In the genomic region with DNA sequence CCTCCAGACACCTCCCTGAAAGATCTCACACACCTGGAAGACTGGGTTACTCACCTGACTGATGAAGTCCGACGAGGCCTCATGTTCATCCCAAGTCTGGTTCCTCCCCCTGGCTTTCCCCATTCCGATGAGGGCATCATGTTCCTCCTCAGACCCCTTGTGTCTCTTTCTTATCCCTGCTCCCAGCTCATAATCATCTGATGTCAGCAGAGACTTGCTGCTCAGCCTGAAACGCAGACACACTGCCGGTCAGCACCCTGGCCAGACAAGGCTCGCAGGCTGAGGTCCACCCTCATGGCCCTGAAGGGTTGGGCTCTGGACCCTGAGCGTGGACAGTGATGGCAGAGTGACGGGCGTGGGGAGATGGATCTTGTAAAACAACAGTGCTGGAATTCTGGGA, we compare ENCODE assay signal across 30 cellular contexts.
DNase-seq lines count a peak whose midpoint lies in the region; ATAC-seq and TF ChIP-seq lines count a peak whose summit lies in the region.
"Had no signal": no experiment of that assay in that cellular context is flagged by ENCODE, and none has a peak within 500 bp of the region (broad histone marks: within the 10 kb centered on the region; RNA-seq: fewer than 3 reads in every experiment).

No MANE protein-coding gene starts in this region.

- H3K4me3 ChIP-seq in H7 (ENCODE audit: insufficient read depth, low read depth, low read length): no peak overlapping the region
- H3K4me3 ChIP-seq in lower lobe of right lung: no peak overlapping the region
- H3K4me3 ChIP-seq in transverse colon: no peak overlapping the region
- H3K4me3 ChIP-seq in esophagus squamous epithelium: no peak overlapping the region
- H3K4me3 ChIP-seq: BLaER1 treated with 17β-estradiol and CSF1 and Interleukin-3, amounts not matched to agents 10 nM and 100 nM; suprapubic skin had no signal

- H3K36me3 ChIP-seq in H7 (replicated peaks; ENCODE audit: control insufficient read depth, insufficient read depth, low read length): no peaks in the 10 kb centered on the region; the same call in none of the 2 replicates
- peaks cover 95% of the 10 kb centered on the region for H3K36me3 ChIP-seq in lower lobe of right lung
- H3K36me3 ChIP-seq in transverse colon: peaks cover 0 to 55% (median 25%) of the 10 kb centered on the region in 4 donors
- H3K36me3 ChIP-seq in esophagus squamous epithelium: peaks cover 40 to 96% (median 55%) of the 10 kb centered on the region in 3 donors

- no peaks in the 10 kb centered on the region for H3K9me3 ChIP-seq in lower lobe of right lung
- no peaks in the 10 kb centered on the region for H3K9me3 ChIP-seq in transverse colon
- H3K9me3 ChIP-seq in esophagus squamous epithelium: no peaks in the 10 kb centered on the region
- H3K9me3 ChIP-seq: BLaER1 treated with 17β-estradiol and CSF1 and Interleukin-3, amounts not matched to agents 10 nM and 100 nM; suprapubic skin had no signal

- 80 to 90% methylated on average over 8 to 9 of the region's 9 CpGs for WGBS in transverse colon (ENCODE audit: low coverage in 1 of 2), 2 donors
- 80 to 83% methylated on average over 8 to 9 of the region's 9 CpGs for WGBS in esophagus squamous epithelium, 2 donors

- DNase-seq in H7: peak; percentile 26
- DNase-seq in lower lobe of right lung: no peak
- no peak for DNase-seq in transverse colon
- DNase-seq in esophagus squamous epithelium (lab: John Stamatoyannopoulos, UW): no peak
- DNase-seq in H4 (ENCODE audit: low spot score): no peak
- DNase-seq in cerebellar nuclear complex (lab: John Stamatoyannopoulos, UW): no peak
- DNase-seq: activated CD4-positive, alpha-beta T cell treated with anti-CD3 and anti-CD28 coated beads, Interleukin-2, amount 50 U/mL, for 1 hour; activated CD4-positive, CD25-positive, alpha-beta regulatory T cell; activated gamma-delta T cell treated with Interleukin-2 at 50 U/mL for 16 hours; activated naive CD8-positive, alpha-beta T cell treated with anti-CD3 and anti-CD28 coated beads, Interleukin-2, amount 50 U/mL, for 24 hours; activated T-cell treated with anti-CD3 and anti-CD28 coated beads, Interleukin-2, amount 50 U/mL, for 4 hours; central memory CD4-positive, alpha-beta T cell; COR-L47; DMS53; HCEC 1CT; Karpas-422; naive B cell; NCI-H1417; NCI-H2029; NCI-H524 treated with DMSO at 0.1 percent for 48 hours; NK-92 treated with Interleukin-12 subunit alpha and Interleukin-12 subunit beta, amount 100 ng/mL, for 24 hours; small intestine; stimulated activated naive CD4-positive, alpha-beta T cell; T-helper 1 cell had no signal

- TF ChIP-seq EP300 in transverse colon (IDR thresholded peaks at IDR 0.05; ENCODE audit: low read depth): no peak

- no peak overlapping the region for H3K4me3 Mint-ChIP-seq in brain
- H3K4me3 Mint-ChIP-seq: activated naive CD8-positive, alpha-beta T cell treated with anti-CD3 and anti-CD28 coated beads, Interleukin-2, amount 50 U/mL, for 24 hours; activated T-cell treated with anti-CD3 and anti-CD28 coated beads, Interleukin-2, amount 50 U/mL, for 4 hours; dendritic cell treated with granulocyte-macrophage colony-stimulating factor and Interleukin-4, amounts not matched to agents 40 ng/mL and 50 ng/mL, for 4 days; mesothelial cell of epicardium; naive B cell had no signal

- H3K4me1 Mint-ChIP-seq in brain: peaks cover 26% of the 10 kb centered on the region

- peak overlapping the region in 4 of 5 experiments; percentile 39 to 81 (median 62) for H3K27ac Mint-ChIP-seq in brain
- H3K27ac Mint-ChIP-seq: activated naive CD8-positive, alpha-beta T cell treated with anti-CD3 and anti-CD28 coated beads, Interleukin-2, amount 50 U/mL, for 24 hours; dendritic cell treated with granulocyte-macrophage colony-stimulating factor and Interleukin-4, amounts not matched to agents 40 ng/mL and 50 ng/mL, for 4 days had no signal

- intact Hi-C loops in lower lobe of right lung (cut with DNase I): no loop called here
- intact Hi-C loops in transverse colon (cut with DNase I; ENCODE audit: low total_unique reads): no loop called here
- intact Hi-C loops in esophagus squamous epithelium (cut with DNase I): no loop called here

- TF ChIP-seq CTCF in brain (conservative IDR thresholded peaks at IDR 0.05): no peak
- no peak for TF ChIP-seq CTCF in lower lobe of right lung (IDR thresholded peaks at IDR 0.05)
- TF ChIP-seq CTCF in transverse colon (IDR thresholded peaks at IDR 0.05): no peak
- TF ChIP-seq CTCF in esophagus squamous epithelium (IDR thresholded peaks at IDR 0.05): no peak

- H3K27ac ChIP-seq in lower lobe of right lung (peak overlapping the region; percentile 62), transverse colon (peak overlapping the region in 3 of 4 donors; percentile 5 to 68 (median 65)), esophagus squamous epithelium (peak overlapping the region in 2 of 4 donors; percentile 45 to 51)
- H3K27ac ChIP-seq: BLaER1 treated with 17β-estradiol and CSF1 and Interleukin-3, amounts not matched to agents 10 nM and 100 nM; suprapubic skin had no signal

- no peak for TF ChIP-seq POLR2A in transverse colon (IDR thresholded peaks at IDR 0.05)
- TF ChIP-seq POLR2A in esophagus squamous epithelium (IDR thresholded peaks at IDR 0.05): no peak

- no peaks in the 10 kb centered on the region for H3K27me3 ChIP-seq in H7 (ENCODE audit: control insufficient read depth, insufficient read depth, low read length)
- no peaks in the 10 kb centered on the region for H3K27me3 ChIP-seq in lower lobe of right lung (ENCODE audit: low read depth)
- no peaks in the 10 kb centered on the region for H3K27me3 ChIP-seq in transverse colon
- H3K27me3 ChIP-seq in esophagus squamous epithelium: no peaks in the 10 kb centered on the region
- H3K27me3 ChIP-seq: BLaER1 treated with 17β-estradiol and CSF1 and Interleukin-3, amounts not matched to agents 10 nM and 100 nM; suprapubic skin had no signal

- H3K27me3 Mint-ChIP-seq in brain: peaks cover 4% of the 10 kb centered on the region
- H3K27me3 Mint-ChIP-seq: activated naive CD8-positive, alpha-beta T cell treated with anti-CD3 and anti-CD28 coated beads, Interleukin-2, amount 50 U/mL, for 24 hours; dendritic cell treated with granulocyte-macrophage colony-stimulating factor and Interleukin-4, amounts not matched to agents 40 ng/mL and 50 ng/mL, for 4 days; naive B cell had no signal

- in situ Hi-C loops in transverse colon (cut with MboI; ENCODE audit: low pct_ligation_motif_present in 1 of 4, low pct_unique_long_range_greater_than_20kb in 1 of 4, low sequenced_read_pairs in 3 of 4): loop anchor here in 1 of 4 donors (25.0 kb wide), 1 partner anchor 103 kb away; no protein-coding TSS in a partner anchor

- peaks cover 80% of the 10 kb centered on the region for H3K36me3 Mint-ChIP-seq in brain

- ATAC-seq in lower lobe of right lung: no peak
- ATAC-seq: activated naive CD8-positive, alpha-beta T cell treated with anti-CD3 and anti-CD28 coated beads, Interleukin-2, amount 50 U/mL, for 24 hours; activated T-cell treated with anti-CD3 and anti-CD28 coated beads, Interleukin-2, amount 50 U/mL, for 4 hours; left lobe of liver had no signal

- H3K4me1 ChIP-seq in lower lobe of right lung (peaks cover 53% of the 10 kb centered on the region), transverse colon (peaks cover 6 to 24% (median 17%) of the 10 kb centered on the region in 4 donors), esophagus squamous epithelium (peaks cover 4 to 56% (median 10%) of the 10 kb centered on the region in 3 donors)

- no peaks in the 10 kb centered on the region for H3K9me3 Mint-ChIP-seq in brain
- H3K9me3 Mint-ChIP-seq: activated naive CD8-positive, alpha-beta T cell treated with anti-CD3 and anti-CD28 coated beads, Interleukin-2, amount 50 U/mL, for 24 hours; activated T-cell treated with anti-CD3 and anti-CD28 coated beads, Interleukin-2, amount 50 U/mL, for 4 hours; dendritic cell treated with granulocyte-macrophage colony-stimulating factor and Interleukin-4, amounts not matched to agents 40 ng/mL and 50 ng/mL, for 4 days; mesothelial cell of epicardium; naive B cell had no signal
